Comparison of ENCODE assay signal across 1 cellular context in genomic region chr11:65565624-65566453, GRCh38.
TF ChIP-seq lines count a peak whose summit lies in the region.

No MANE protein-coding gene starts in this region.

TF ChIP-seq in HEK293, 187 proteins besides CTCF, POLR2A, EP300 and RAD21 (continued from another document):
- TF ChIP-seq PRDM10 (tag by site-specific recombination; IDR thresholded peaks at IDR 0.05) = peak; percentile 81
- TF ChIP-seq SP7 (tag by site-specific recombination; IDR thresholded peaks at IDR 0.05) = no peak
- no peak for TF ChIP-seq ZNF2 (tag by site-specific recombination; IDR thresholded peaks at IDR 0.05)
- TF ChIP-seq ZNF670 (tag by site-specific recombination; IDR thresholded peaks at IDR 0.05; ENCODE audit: low read depth) = no peak
- no peak for TF ChIP-seq MYNN (tag by site-specific recombination; IDR thresholded peaks at IDR 0.05; ENCODE audit: borderline replicate concordance)
- no peak for TF ChIP-seq ZNF148 (tag by site-specific recombination; IDR thresholded peaks at IDR 0.05; ENCODE audit: borderline replicate concordance)
- peak; percentile 71 for TF ChIP-seq SCRT2 (tag by site-specific recombination; IDR thresholded peaks at IDR 0.05)
- no peak for TF ChIP-seq ZNF704 (tag by site-specific recombination; IDR thresholded peaks at IDR 0.05)
- no peak for TF ChIP-seq ZNF621 (tag by site-specific recombination; IDR thresholded peaks at IDR 0.05)
- no peak for TF ChIP-seq ZBTB26 (tag by site-specific recombination; optimal IDR thresholded peaks at IDR 0.05)
- no peak for TF ChIP-seq ZNF626 (tag by site-specific recombination; IDR thresholded peaks at IDR 0.05)
- no peak for TF ChIP-seq ZFP37 (tag by site-specific recombination; IDR thresholded peaks at IDR 0.05)
- TF ChIP-seq PBX3 (CRISPR knock-in tag; IDR thresholded peaks at IDR 0.05) = no peak
- TF ChIP-seq ZNF354C (tag by site-specific recombination; IDR thresholded peaks at IDR 0.05; ENCODE audit: borderline replicate concordance, low read depth) = no peak
- no peak for TF ChIP-seq ZNF174 (tag by site-specific recombination; IDR thresholded peaks at IDR 0.05)
- no peak for TF ChIP-seq ZNF184 (tag by site-specific recombination; IDR thresholded peaks at IDR 0.05)
- TF ChIP-seq ELK4 (IDR thresholded peaks at IDR 0.05; ENCODE audit: borderline replicate concordance, low read depth, low read length) = no peak
- TF ChIP-seq ZNF335 (tag by site-specific recombination; conservative IDR thresholded peaks at IDR 0.05) = 0 out of 2 replicates have a peak, but pooled peaks have one; percentile 40
- no peak for TF ChIP-seq HIC1 (tag by site-specific recombination; IDR thresholded peaks at IDR 0.05)
- no peak for TF ChIP-seq SP2 (tag by site-specific recombination; IDR thresholded peaks at IDR 0.05)
- TF ChIP-seq ZNF426 (tag by site-specific recombination; IDR thresholded peaks at IDR 0.05) = no peak
- TF ChIP-seq ZBTB6 (tag by site-specific recombination; IDR thresholded peaks at IDR 0.05) = peak; percentile 83
- TF ChIP-seq GLI2 (tag by site-specific recombination; IDR thresholded peaks at IDR 0.05; ENCODE audit: borderline replicate concordance, low read depth) = no peak
- no peak for TF ChIP-seq ZIC2 (tag by site-specific recombination; IDR thresholded peaks at IDR 0.05)
- TF ChIP-seq SCRT1 (tag by site-specific recombination; IDR thresholded peaks at IDR 0.05; ENCODE audit: borderline replicate concordance) = peak; percentile 60; the same call in 1 of the 2 replicates
- TF ChIP-seq HOXC10 (CRISPR knock-in tag; IDR thresholded peaks at IDR 0.05) = no peak
- TF ChIP-seq ZNF785 (tag by site-specific recombination; IDR thresholded peaks at IDR 0.05) = no peak
- TF ChIP-seq ZNF155 (tag by site-specific recombination; IDR thresholded peaks at IDR 0.05) = no peak
- no peak for TF ChIP-seq TRIM28 (IDR thresholded peaks at IDR 0.05; ENCODE audit: borderline replicate concordance, low read length)
- TF ChIP-seq ZSCAN30 (tag by site-specific recombination; IDR thresholded peaks at IDR 0.05) = no peak
- no peak for TF ChIP-seq KLF7 (tag by site-specific recombination; IDR thresholded peaks at IDR 0.05; ENCODE audit: borderline replicate concordance)
- no peak for TF ChIP-seq REST (tag by site-specific recombination; IDR thresholded peaks at IDR 0.05)
- TF ChIP-seq GLI4 (tag by site-specific recombination; IDR thresholded peaks at IDR 0.05) = no peak
- no peak for TF ChIP-seq IKZF3 (tag by site-specific recombination; IDR thresholded peaks at IDR 0.05)
- no peak for TF ChIP-seq ZNF133 (tag by site-specific recombination; IDR thresholded peaks at IDR 0.05)
- TF ChIP-seq ZNF629 (tag by site-specific recombination; IDR thresholded peaks at IDR 0.05) = no peak
- 0 out of 2 replicates have a peak, but pooled peaks have one; percentile 12 for TF ChIP-seq ZNF362 (tag by site-specific recombination; IDR thresholded peaks at IDR 0.05)
- TF ChIP-seq ZNF558 (tag by site-specific recombination; IDR thresholded peaks at IDR 0.05) = no peak
